In genomic region chr1:116666090-116666489, GRCh38 we compare ENCODE assay signal across 9 cellular contexts. TPM values are rescaled to one million over a fixed set of nuclear protein-coding genes. Genes with fewer than 3 reads are reported as not detected.
A peak's percentile ranks its signal among the peaks of the same experiment; 100 is the strongest.
DNase-seq lines count a peak whose midpoint lies in the region; ATAC-seq and TF ChIP-seq lines count a peak whose summit lies in the region.
"Had no signal": no experiment of that assay in that cellular context is flagged by ENCODE, and none has a peak within 500 bp of the region (broad histone marks: within the 10 kb centered on the region; RNA-seq: fewer than 3 reads in every experiment).

No MANE protein-coding gene starts in this region.

- H3K27ac ChIP-seq in CD8-positive, alpha-beta T cell (ENCODE audit: low read depth, low read length), result no peak overlapping the region
- H3K27ac ChIP-seq in HUES64 (ENCODE audit: low read depth, low read length) (no peak overlapping the region), right lobe of liver (no peak overlapping the region), osteoblast (ENCODE audit: low read depth, low read length) (no peak overlapping the region)

- no peaks in the 10 kb centered on the region for H3K79me2 ChIP-seq in osteoblast (ENCODE audit: insufficient read depth, low read length)

- H3K27me3 Mint-ChIP-seq in CD8-positive, alpha-beta T cell (ENCODE audit: low read depth), result peaks cover 63% of the 10 kb centered on the region
- H3K27me3 Mint-ChIP-seq in effector memory CD8-positive, alpha-beta T cell, result peaks cover 52 to 54% of the 10 kb centered on the region in 2 donors
- peaks cover 44% of the 10 kb centered on the region for H3K27me3 Mint-ChIP-seq in nephron (ENCODE audit: low read depth)

- POLR2A ChIA-PET in CD8-positive, alpha-beta T cell (lab: Charles Lee), result no interaction called here

- no peak overlapping the region for H2AFZ ChIP-seq in osteoblast (ENCODE audit: low read length)

- H3K9me3 ChIP-seq in CD8-positive, alpha-beta T cell (ENCODE audit: low read length), result no peaks in the 10 kb centered on the region
- H3K9me3 ChIP-seq in HUES64 (ENCODE audit: insufficient read depth, low read depth, low read length), result no peaks in the 10 kb centered on the region
- H3K9me3 ChIP-seq in right lobe of liver, result no peaks in the 10 kb centered on the region
- no peaks in the 10 kb centered on the region for H3K9me3 ChIP-seq in osteoblast (ENCODE audit: low read depth, low read length)

- peaks cover 19% of the 10 kb centered on the region for H3K27me3 ChIP-seq in CD8-positive, alpha-beta T cell (ENCODE audit: insufficient read depth, low read length)
- peaks cover 25% of the 10 kb centered on the region for H3K27me3 ChIP-seq in HUES64 (ENCODE audit: insufficient read depth, low read length)
- no peaks in the 10 kb centered on the region for H3K27me3 ChIP-seq in right lobe of liver
- peaks cover 31% of the 10 kb centered on the region for H3K27me3 ChIP-seq in osteoblast (ENCODE audit: insufficient read depth, low read length)

- CTCF ChIA-PET in CD8-positive, alpha-beta T cell (lab: Charles Lee), result no interaction called here

- peaks cover 25% of the 10 kb centered on the region for H3K4me1 Mint-ChIP-seq in CD8-positive, alpha-beta T cell (ENCODE audit: low read depth)
- H3K4me1 Mint-ChIP-seq in effector memory CD8-positive, alpha-beta T cell (ENCODE audit: low read depth in 2 of 2), result peaks cover 7 to 8% of the 10 kb centered on the region in 2 donors
- peaks cover 21% of the 10 kb centered on the region for H3K4me1 Mint-ChIP-seq in nephron

- no peaks in the 10 kb centered on the region for H3K36me3 Mint-ChIP-seq in CD8-positive, alpha-beta T cell
- peaks cover 4% of the 10 kb centered on the region for H3K36me3 Mint-ChIP-seq in effector memory CD8-positive, alpha-beta T cell (ENCODE audit: insufficient read depth)
- peaks cover 6% of the 10 kb centered on the region for H3K36me3 Mint-ChIP-seq in nephron (ENCODE audit: low read depth)

- intact Hi-C loops in CD8-positive, alpha-beta T cell (cut with DNase I, micrococcal nuclease), result no loop called here
- intact Hi-C loops in right lobe of liver (cut with DNase I) (no loop called here), lower leg skin (cut with DNase I; ENCODE audit: low total_unique reads) (no loop called here)

- 59% methylated on average over 11 of the region's 11 CpGs for WGBS in HUES64
- WGBS in right lobe of liver (ENCODE audit: insufficient coverage, low coverage, low lambda C conversion rate, missing lambda C conversion rate), result 46% methylated on average over 9 of the region's 11 CpGs
- WGBS in lower leg skin, 2 donors, result 35 to 54% methylated on average over 11 of the region's 11 CpGs

- DNase-seq in CD8-positive, alpha-beta T cell, result no peak
- no peak for DNase-seq in effector memory CD8-positive, alpha-beta T cell
- DNase-seq in right lobe of liver, result no peak
- no peak for DNase-seq in osteoblast (ENCODE audit: insufficient read length, low spot score, missing footprints)
- DNase-seq in lower leg skin (ENCODE audit: low spot score in 2 of 2), result no peak
- DNase-seq: activated CD4-positive, alpha-beta T cell treated with anti-CD3 and anti-CD28 coated beads for 1 hour had no signal

- ATAC-seq in CD8-positive, alpha-beta T cell, result no peak
- ATAC-seq in effector memory CD8-positive, alpha-beta T cell (replicated peaks), result no peak
- ATAC-seq in right lobe of liver (no peak), HG03045 (IDR thresholded peaks at IDR 0.05; ENCODE audit: unreplicated experiment) (no peak)

- no peak overlapping the region for H3K27ac Mint-ChIP-seq in CD8-positive, alpha-beta T cell
- no peak overlapping the region for H3K27ac Mint-ChIP-seq in effector memory CD8-positive, alpha-beta T cell
- H3K27ac Mint-ChIP-seq in nephron, result peak overlapping the region; percentile 42 to 61 (median 53)

- TF ChIP-seq POLR2A in right lobe of liver (IDR thresholded peaks at IDR 0.05) (no peak), lower leg skin (IDR thresholded peaks at IDR 0.05) (no peak)

- H3K9ac ChIP-seq in HUES64 (ENCODE audit: low read depth, low read length), result no peak overlapping the region

- peak overlapping the region; percentile 81 for H3K4me3 Mint-ChIP-seq in CD8-positive, alpha-beta T cell
- H3K4me3 Mint-ChIP-seq in effector memory CD8-positive, alpha-beta T cell, result peak overlapping the region; percentile 70 to 74
- H3K4me3 Mint-ChIP-seq in nephron, result peak overlapping the region; percentile 88 to 92 (median 91)

- H3K4me3 ChIP-seq in CD8-positive, alpha-beta T cell (ENCODE audit: low read depth, low read length), result no peak overlapping the region
- peak overlapping the region; percentile 78 for H3K4me3 ChIP-seq in HUES64 (ENCODE audit: low read length)
- no peak overlapping the region for H3K4me3 ChIP-seq in right lobe of liver
- H3K4me3 ChIP-seq in osteoblast (ENCODE audit: insufficient read depth, low read length), result no peak overlapping the region
- no peak overlapping the region for H3K4me3 ChIP-seq in lower leg skin (ENCODE audit: low read depth, poor library complexity, severe bottlenecking)

- TF ChIP-seq CTCF in CD8-positive, alpha-beta T cell (IDR thresholded peaks at IDR 0.05), result no peak
- no peak for TF ChIP-seq CTCF in nephron (IDR thresholded peaks at IDR 0.05; ENCODE audit: unreplicated experiment in 3 of 3)
- TF ChIP-seq CTCF in right lobe of liver (IDR thresholded peaks at IDR 0.05), result no peak
- no peak for TF ChIP-seq CTCF in osteoblast (IDR thresholded peaks at IDR 0.05; ENCODE audit: extremely low read depth, low read depth, low read length)
- no peak for TF ChIP-seq CTCF in lower leg skin (IDR thresholded peaks at IDR 0.05)

- H3K4me1 ChIP-seq in CD8-positive, alpha-beta T cell (ENCODE audit: insufficient read depth, low read length), result peaks cover 10% of the 10 kb centered on the region
- H3K4me1 ChIP-seq in HUES64 (ENCODE audit: insufficient read depth, low read length), result peaks cover 15% of the 10 kb centered on the region; the same call in 1 of the 2 replicates
- H3K4me1 ChIP-seq in right lobe of liver, result peaks cover 0 to 5% (median 0%) of the 10 kb centered on the region in 4 donors
- H3K4me1 ChIP-seq in osteoblast (ENCODE audit: insufficient read depth, low read length), result no peaks in the 10 kb centered on the region

- H3K36me3 ChIP-seq in CD8-positive, alpha-beta T cell (ENCODE audit: insufficient read depth, low read length), result no peaks in the 10 kb centered on the region
- peaks cover 3% of the 10 kb centered on the region; the same call in 1 of the 2 replicates for H3K36me3 ChIP-seq in HUES64 (ENCODE audit: insufficient read depth, low read length)
- H3K36me3 ChIP-seq in right lobe of liver, result no peaks in the 10 kb centered on the region
- H3K36me3 ChIP-seq in osteoblast (ENCODE audit: insufficient read depth, low read length), result no peaks in the 10 kb centered on the region

- no peak overlapping the region for H3K4me2 ChIP-seq in osteoblast (ENCODE audit: insufficient read depth, low read length)

- H3K9me3 Mint-ChIP-seq in CD8-positive, alpha-beta T cell, result no peaks in the 10 kb centered on the region
- H3K9me3 Mint-ChIP-seq in effector memory CD8-positive, alpha-beta T cell, result no peaks in the 10 kb centered on the region
- H3K9me3 Mint-ChIP-seq in nephron, result no peaks in the 10 kb centered on the region

- H4K20me1 ChIP-seq in osteoblast (ENCODE audit: insufficient read depth, low read length), result no peaks in the 10 kb centered on the region

RNA-seq across cellular contexts. Expression of gene IGSF3, which starts 1.4 kb away (rescaled TPM):
- not detected for total RNA-seq in CD8-positive, alpha-beta T cell
- 14.2 TPM for polyA plus RNA-seq in HUES64 (2013, experiment 1 of 2)
- polyA plus RNA-seq in HUES64 (2013, experiment 2 of 2), result 15.7 TPM
- 1 to 10 TPM in 4 of 6 experiments, under 1 TPM in 2; 0.42 to 4.9 (median 1.8) TPM for total RNA-seq in right lobe of liver
- under 0.01 TPM in 2 replicates for total RNA-seq in osteoblast
- 10 to 100 TPM; 51.1 to 61.0 (median 57.1) TPM for total RNA-seq in lower leg skin

Comparison
In these comparisons a context has a peak if more than half of its experiments do, and no peak if none do; other contexts are left out.
1. H3K27ac Mint-ChIP-seq: peak in nephron (3 of 3); none in CD8-positive, alpha-beta T cell (single experiment) and effector memory CD8-positive, alpha-beta T cell (0 of 2).
2. RNA of gene IGSF3, which starts 1.4 kb away (total RNA-seq): 51.1 to 61.0 TPM in lower leg skin; 0.42 to 4.9 TPM in right lobe of liver, not detected in CD8-positive, alpha-beta T cell and under 0.01 TPM in osteoblast; every median in the first group is over 4 times any median in the second.
3. Peak in every context shown above with its lines, with median percentiles within 50 percentile points of each other: H3K4me3 Mint-ChIP-seq.